ENCODE assay signal across 1 cellular context in genomic region chr11:2156416-2157182, GRCh38.
TF ChIP-seq lines count a peak whose summit lies in the region.

No MANE protein-coding gene starts in this region.

TF ChIP-seq in HepG2, 621 proteins besides CTCF, POLR2A, EP300 and RAD21 (continued from another document and continues in another):
- TF ChIP-seq ZBTB26 (CRISPR knock-in tag; IDR thresholded peaks at IDR 0.05; ENCODE audit: borderline replicate concordance) (0 out of 2 replicates have a peak, but pooled peaks have one; percentile 14), MIER3 (CRISPR knock-in tag; IDR thresholded peaks at IDR 0.05; ENCODE audit: borderline replicate concordance) (no peak), ZNF383 (CRISPR knock-in tag; IDR thresholded peaks at IDR 0.05; ENCODE audit: borderline replicate concordance) (no peak), ZSCAN25 (CRISPR knock-in tag; IDR thresholded peaks at IDR 0.05) (peak; percentile 66; the same call in 1 of the 2 replicates), ZNF776 (CRISPR knock-in tag; IDR thresholded peaks at IDR 0.05) (0 out of 2 replicates have a peak, but pooled peaks have one; percentile 28), NR2F1 (CRISPR knock-in tag; IDR thresholded peaks at IDR 0.05) (no peak), ZNF724P (CRISPR knock-in tag; IDR thresholded peaks at IDR 0.05; ENCODE audit: borderline replicate concordance) (no peak), SKI (IDR thresholded peaks at IDR 0.05; ENCODE audit: partially characterized antibody) (no peak), YY1 (IDR thresholded peaks at IDR 0.05; ENCODE audit: insufficient read depth, insufficient replicate concordance, low read depth, low read length) (peak; percentile 43), ZNF230 (CRISPR knock-in tag; IDR thresholded peaks at IDR 0.05) (0 out of 2 replicates have a peak, but pooled peaks have one; percentile 27), THYN1 (CRISPR knock-in tag; IDR thresholded peaks at IDR 0.05; ENCODE audit: borderline replicate concordance, low read depth) (no peak), ZBTB8A (CRISPR knock-in tag; IDR thresholded peaks at IDR 0.05; ENCODE audit: borderline replicate concordance, low read depth) (no peak), ZNF616 (CRISPR knock-in tag; IDR thresholded peaks at IDR 0.05; ENCODE audit: low read depth) (no peak), KDM2A (CRISPR knock-in tag; IDR thresholded peaks at IDR 0.05; ENCODE audit: borderline replicate concordance, low read depth) (peak; percentile 46; the same call in 1 of the 2 replicates), TRAFD1 (CRISPR knock-in tag; IDR thresholded peaks at IDR 0.05; ENCODE audit: borderline replicate concordance) (no peak), HOXA5 (CRISPR knock-in tag; IDR thresholded peaks at IDR 0.05) (no peak), ZSCAN20 (CRISPR knock-in tag; IDR thresholded peaks at IDR 0.05; ENCODE audit: borderline replicate concordance) (no peak), IRF2 (CRISPR knock-in tag; IDR thresholded peaks at IDR 0.05) (0 out of 2 replicates have a peak, but pooled peaks have one; percentile 27), ZNF33B (CRISPR knock-in tag; IDR thresholded peaks at IDR 0.05) (no peak), JUNB (CRISPR knock-in tag; IDR thresholded peaks at IDR 0.05; ENCODE audit: borderline replicate concordance) (no peak), MXD1 (CRISPR knock-in tag; IDR thresholded peaks at IDR 0.05) (no peak), CC2D1A (CRISPR knock-in tag; IDR thresholded peaks at IDR 0.05) (no peak), DMAP1 (CRISPR knock-in tag; IDR thresholded peaks at IDR 0.05) (no peak), AKAP8 (CRISPR knock-in tag; IDR thresholded peaks at IDR 0.05) (no peak), THAP9 (CRISPR knock-in tag; IDR thresholded peaks at IDR 0.05; ENCODE audit: borderline replicate concordance) (no peak), FOXP1 (IDR thresholded peaks at IDR 0.05) (no peak), FOXP1 (CRISPR knock-in tag; IDR thresholded peaks at IDR 0.05) (no peak), PPARG (CRISPR knock-in tag; conservative IDR thresholded peaks at IDR 0.05) (no peak), NONO (IDR thresholded peaks at IDR 0.05) (no peak), NONO (CRISPR knock-in tag; conservative IDR thresholded peaks at IDR 0.05) (no peak), ZNF879 (CRISPR knock-in tag; IDR thresholded peaks at IDR 0.05) (no peak), KLF12 (CRISPR knock-in tag; IDR thresholded peaks at IDR 0.05; ENCODE audit: borderline replicate concordance) (no peak), ARNT2 (CRISPR knock-in tag; IDR thresholded peaks at IDR 0.05; ENCODE audit: low read depth) (no peak), GABPA (IDR thresholded peaks at IDR 0.05; ENCODE audit: low read depth, low read length) (no peak), GABPA (CRISPR knock-in tag; IDR thresholded peaks at IDR 0.05; ENCODE audit: low read depth) (no peak), ZNF354B (CRISPR knock-in tag; IDR thresholded peaks at IDR 0.05) (no peak), MZF1 (CRISPR knock-in tag; IDR thresholded peaks at IDR 0.05; ENCODE audit: borderline replicate concordance) (no peak), TEAD3 (CRISPR knock-in tag; optimal IDR thresholded peaks at IDR 0.05; ENCODE audit: borderline replicate concordance) (peak; percentile 29), NFRKB (IDR thresholded peaks at IDR 0.05) (no peak), ZNF772 (CRISPR knock-in tag; IDR thresholded peaks at IDR 0.05) (no peak), ZC3H13 (CRISPR knock-in tag; IDR thresholded peaks at IDR 0.05) (no peak), ZNF317 (CRISPR knock-in tag; IDR thresholded peaks at IDR 0.05) (no peak), FOXM1 (CRISPR knock-in tag; IDR thresholded peaks at IDR 0.05) (no peak), FUBP1 (CRISPR knock-in tag; IDR thresholded peaks at IDR 0.05; ENCODE audit: borderline replicate concordance) (no peak), KDM5A (IDR thresholded peaks at IDR 0.05; ENCODE audit: borderline replicate concordance, low read length) (no peak), CENPX (CRISPR knock-in tag; IDR thresholded peaks at IDR 0.05) (no peak)
- TF ChIP-seq, protein P1, sequence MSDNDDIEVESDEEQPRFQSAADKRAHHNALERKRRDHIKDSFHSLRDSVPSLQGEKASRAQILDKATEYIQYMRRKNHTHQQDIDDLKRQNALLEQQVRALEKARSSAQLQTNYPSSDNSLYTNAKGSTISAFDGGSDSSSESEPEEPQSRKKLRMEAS (IDR thresholded peaks at IDR 0.05): peak; percentile 11; the same call in 1 of the 2 replicates
- TF ChIP-seq, protein P2, sequence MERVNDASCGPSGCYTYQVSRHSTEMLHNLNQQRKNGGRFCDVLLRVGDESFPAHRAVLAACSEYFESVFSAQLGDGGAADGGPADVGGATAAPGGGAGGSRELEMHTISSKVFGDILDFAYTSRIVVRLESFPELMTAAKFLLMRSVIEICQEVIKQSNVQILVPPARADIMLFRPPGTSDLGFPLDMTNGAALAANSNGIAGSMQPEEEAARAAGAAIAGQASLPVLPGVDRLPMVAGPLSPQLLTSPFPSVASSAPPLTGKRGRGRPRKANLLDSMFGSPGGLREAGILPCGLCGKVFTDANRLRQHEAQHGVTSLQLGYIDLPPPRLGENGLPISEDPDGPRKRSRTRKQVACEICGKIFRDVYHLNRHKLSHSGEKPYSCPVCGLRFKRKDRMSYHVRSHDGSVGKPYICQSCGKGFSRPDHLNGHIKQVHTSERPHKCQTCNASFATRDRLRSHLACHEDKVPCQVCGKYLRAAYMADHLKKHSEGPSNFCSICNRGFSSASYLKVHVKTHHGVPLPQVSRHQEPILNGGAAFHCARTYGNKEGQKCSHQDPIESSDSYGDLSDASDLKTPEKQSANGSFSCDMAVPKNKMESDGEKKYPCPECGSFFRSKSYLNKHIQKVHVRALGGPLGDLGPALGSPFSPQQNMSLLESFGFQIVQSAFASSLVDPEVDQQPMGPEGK (CRISPR knock-in tag; IDR thresholded peaks at IDR 0.05): peak; percentile 22; the same call in 1 of the 2 replicates
- TF ChIP-seq, protein P3, sequence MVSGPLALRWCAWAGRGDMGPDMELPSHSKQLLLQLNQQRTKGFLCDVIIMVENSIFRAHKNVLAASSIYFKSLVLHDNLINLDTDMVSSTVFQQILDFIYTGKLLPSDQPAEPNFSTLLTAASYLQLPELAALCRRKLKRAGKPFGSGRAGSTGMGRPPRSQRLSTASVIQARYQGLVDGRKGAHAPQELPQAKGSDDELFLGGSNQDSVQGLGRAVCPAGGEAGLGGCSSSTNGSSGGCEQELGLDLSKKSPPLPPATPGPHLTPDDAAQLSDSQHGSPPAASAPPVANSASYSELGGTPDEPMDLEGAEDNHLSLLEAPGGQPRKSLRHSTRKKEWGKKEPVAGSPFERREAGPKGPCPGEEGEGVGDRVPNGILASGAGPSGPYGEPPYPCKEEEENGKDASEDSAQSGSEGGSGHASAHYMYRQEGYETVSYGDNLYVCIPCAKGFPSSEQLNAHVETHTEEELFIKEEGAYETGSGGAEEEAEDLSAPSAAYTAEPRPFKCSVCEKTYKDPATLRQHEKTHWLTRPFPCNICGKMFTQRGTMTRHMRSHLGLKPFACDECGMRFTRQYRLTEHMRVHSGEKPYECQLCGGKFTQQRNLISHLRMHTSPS (CRISPR knock-in tag; IDR thresholded peaks at IDR 0.05; ENCODE audit: low read depth): 0 out of 2 replicates have a peak, but pooled peaks have one; percentile 42
- TF ChIP-seq, protein P4, sequence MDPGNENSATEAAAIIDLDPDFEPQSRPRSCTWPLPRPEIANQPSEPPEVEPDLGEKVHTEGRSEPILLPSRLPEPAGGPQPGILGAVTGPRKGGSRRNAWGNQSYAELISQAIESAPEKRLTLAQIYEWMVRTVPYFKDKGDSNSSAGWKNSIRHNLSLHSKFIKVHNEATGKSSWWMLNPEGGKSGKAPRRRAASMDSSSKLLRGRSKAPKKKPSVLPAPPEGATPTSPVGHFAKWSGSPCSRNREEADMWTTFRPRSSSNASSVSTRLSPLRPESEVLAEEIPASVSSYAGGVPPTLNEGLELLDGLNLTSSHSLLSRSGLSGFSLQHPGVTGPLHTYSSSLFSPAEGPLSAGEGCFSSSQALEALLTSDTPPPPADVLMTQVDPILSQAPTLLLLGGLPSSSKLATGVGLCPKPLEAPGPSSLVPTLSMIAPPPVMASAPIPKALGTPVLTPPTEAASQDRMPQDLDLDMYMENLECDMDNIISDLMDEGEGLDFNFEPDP (CRISPR knock-in tag; conservative IDR thresholded peaks at IDR 0.05): no peak
- TF ChIP-seq, protein P5, sequence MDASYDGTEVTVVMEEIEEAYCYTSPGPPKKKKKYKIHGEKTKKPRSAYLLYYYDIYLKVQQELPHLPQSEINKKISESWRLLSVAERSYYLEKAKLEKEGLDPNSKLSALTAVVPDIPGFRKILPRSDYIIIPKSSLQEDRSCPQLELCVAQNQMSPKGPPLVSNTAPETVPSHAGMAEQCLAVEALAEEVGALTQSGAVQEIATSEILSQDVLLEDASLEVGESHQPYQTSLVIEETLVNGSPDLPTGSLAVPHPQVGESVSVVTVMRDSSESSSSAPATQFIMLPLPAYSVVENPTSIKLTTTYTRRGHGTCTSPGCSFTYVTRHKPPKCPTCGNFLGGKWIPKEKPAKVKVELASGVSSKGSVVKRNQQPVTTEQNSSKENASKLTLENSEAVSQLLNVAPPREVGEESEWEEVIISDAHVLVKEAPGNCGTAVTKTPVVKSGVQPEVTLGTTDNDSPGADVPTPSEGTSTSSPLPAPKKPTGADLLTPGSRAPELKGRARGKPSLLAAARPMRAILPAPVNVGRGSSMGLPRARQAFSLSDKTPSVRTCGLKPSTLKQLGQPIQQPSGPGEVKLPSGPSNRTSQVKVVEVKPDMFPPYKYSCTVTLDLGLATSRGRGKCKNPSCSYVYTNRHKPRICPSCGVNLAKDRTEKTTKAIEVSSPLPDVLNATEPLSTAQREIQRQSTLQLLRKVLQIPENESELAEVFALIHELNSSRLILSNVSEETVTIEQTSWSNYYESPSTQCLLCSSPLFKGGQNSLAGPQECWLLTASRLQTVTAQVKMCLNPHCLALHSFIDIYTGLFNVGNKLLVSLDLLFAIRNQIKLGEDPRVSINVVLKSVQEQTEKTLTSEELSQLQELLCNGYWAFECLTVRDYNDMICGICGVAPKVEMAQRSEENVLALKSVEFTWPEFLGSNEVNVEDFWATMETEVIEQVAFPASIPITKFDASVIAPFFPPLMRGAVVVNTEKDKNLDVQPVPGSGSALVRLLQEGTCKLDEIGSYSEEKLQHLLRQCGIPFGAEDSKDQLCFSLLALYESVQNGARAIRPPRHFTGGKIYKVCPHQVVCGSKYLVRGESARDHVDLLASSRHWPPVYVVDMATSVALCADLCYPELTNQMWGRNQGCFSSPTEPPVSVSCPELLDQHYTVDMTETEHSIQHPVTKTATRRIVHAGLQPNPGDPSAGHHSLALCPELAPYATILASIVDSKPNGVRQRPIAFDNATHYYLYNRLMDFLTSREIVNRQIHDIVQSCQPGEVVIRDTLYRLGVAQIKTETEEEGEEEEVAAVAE (CRISPR knock-in tag; IDR thresholded peaks at IDR 0.05; ENCODE audit: borderline replicate concordance): no peak
